Comparison of ENCODE assay signal across 1 cellular context in genomic region chr11:108121274-108122155, GRCh38.
TF ChIP-seq lines count a peak whose summit lies in the region.

ACAT1 (plus strand) TSS chr11:108121567; CDS start chr11:108121607, 40 bp downstream.

TF ChIP-seq in H1, 55 proteins besides CTCF, POLR2A, EP300 and RAD21:
- TF ChIP-seq GABPA (IDR thresholded peaks at IDR 0.05; ENCODE audit: borderline replicate concordance, insufficient read depth, low read length) (peak; percentile 65; the same call in 1 of the 2 replicates), CEBPB (IDR thresholded peaks at IDR 0.05; ENCODE audit: low read depth, low read length) (no peak), RBBP5 (IDR thresholded peaks at IDR 0.05; ENCODE audit: borderline replicate concordance, low read depth, low read length) (peak; percentile 48; the same call in 1 of the 2 replicates), KDM1A (IDR thresholded peaks at IDR 0.05; ENCODE audit: borderline replicate concordance, low read length) (peak; percentile 37; the same call in 1 of the 2 replicates), EGR1 (IDR thresholded peaks at IDR 0.05; ENCODE audit: borderline replicate concordance, low read depth, low read length) (no peak), JUN (IDR thresholded peaks at IDR 0.05; ENCODE audit: low read depth, low read length) (no peak), RNF2 (IDR thresholded peaks at IDR 0.05; ENCODE audit: borderline replicate concordance, low read depth, low read length, missing control alignments, poor library complexity, severe bottlenecking) (no peak), MAX (IDR thresholded peaks at IDR 0.05) (peak; percentile 87), CREB1 (IDR thresholded peaks at IDR 0.05) (no peak; the same call in 1 of the 2 replicates), KDM4A (IDR thresholded peaks at IDR 0.05; ENCODE audit: low read depth, low read length, severe bottlenecking) (peak; percentile 97), FOSL1 (IDR thresholded peaks at IDR 0.05; ENCODE audit: insufficient read depth, low read depth, low read length) (no peak), SP2 (IDR thresholded peaks at IDR 0.05; ENCODE audit: low read length) (no peak), SP4 (IDR thresholded peaks at IDR 0.05; ENCODE audit: low read length) (no peak), TCF12 (IDR thresholded peaks at IDR 0.05; ENCODE audit: low read depth, low read length) (no peak), NANOG (IDR thresholded peaks at IDR 0.05; ENCODE audit: insufficient read depth, low read depth, low read length, poor library complexity, severe bottlenecking) (peak; percentile 24), SIRT6 (IDR thresholded peaks at IDR 0.05; ENCODE audit: low read length) (no peak), BRCA1 (IDR thresholded peaks at IDR 0.05; ENCODE audit: low read depth, low read length) (no peak), RFX5 (IDR thresholded peaks at IDR 0.05; ENCODE audit: borderline replicate concordance, low read depth, low read length) (no peak), CHD2 (IDR thresholded peaks at IDR 0.05; ENCODE audit: low read length) (no peak; the same call in 1 of the 2 replicates), MAFK (IDR thresholded peaks at IDR 0.05; ENCODE audit: low read depth, low read length) (no peak), HDAC6 (IDR thresholded peaks at IDR 0.05; ENCODE audit: low read depth, low read length) (no peak), SIX5 (IDR thresholded peaks at IDR 0.05; ENCODE audit: low read depth, low read length) (no peak), CBX5 (IDR thresholded peaks at IDR 0.05; ENCODE audit: low read depth, low read length) (no peak), POLR2AphosphoS5 (IDR thresholded peaks at IDR 0.05; ENCODE audit: low read depth, low read length) (peak; percentile 86), TAF1 (IDR thresholded peaks at IDR 0.05; ENCODE audit: low read depth, low read length) (peak; percentile 92), ZNF274 (IDR thresholded peaks at IDR 0.05; ENCODE audit: borderline replicate concordance, extremely low read depth, low read length) (no peak), YY1 (IDR thresholded peaks at IDR 0.05; ENCODE audit: low read depth, low read length) (0 out of 2 replicates have a peak, but pooled peaks have one; percentile 29), JUND (IDR thresholded peaks at IDR 0.05; ENCODE audit: low read length) (no peak), TBP (IDR thresholded peaks at IDR 0.05; ENCODE audit: low read depth, low read length) (peak; percentile 85), KDM5A (IDR thresholded peaks at IDR 0.05; ENCODE audit: low read length) (no peak), SP1 (IDR thresholded peaks at IDR 0.05; ENCODE audit: low read depth, low read length) (peak; percentile 73; the same call in 1 of the 2 replicates), USF2 (IDR thresholded peaks at IDR 0.05; ENCODE audit: low read length) (0 out of 2 replicates have a peak, but pooled peaks have one; percentile 30), CBX8 (IDR thresholded peaks at IDR 0.05; ENCODE audit: borderline replicate concordance, low read depth, low read length) (no peak), RXRA (IDR thresholded peaks at IDR 0.05; ENCODE audit: insufficient read depth, low read depth, low read length) (no peak), CHD1 (IDR thresholded peaks at IDR 0.05; ENCODE audit: low read depth, low read length) (no peak), E2F6 (IDR thresholded peaks at IDR 0.05) (peak; percentile 83), ATF3 (IDR thresholded peaks at IDR 0.05; ENCODE audit: insufficient read depth, low read depth, low read length) (no peak), SRF (IDR thresholded peaks at IDR 0.05; ENCODE audit: low read depth, low read length) (no peak), PHF8 (conservative IDR thresholded peaks at IDR 0.05; ENCODE audit: low read depth, low read length) (peak; percentile 84), ASH2L (IDR thresholded peaks at IDR 0.05; ENCODE audit: low read length) (peak; percentile 97), TAF7 (optimal IDR thresholded peaks at IDR 0.05; ENCODE audit: borderline replicate concordance, low read depth, low read length) (peak; percentile 85), BACH1 (IDR thresholded peaks at IDR 0.05; ENCODE audit: low read length) (no peak), SIN3A (conservative IDR thresholded peaks at IDR 0.05 in 1 of 2, IDR thresholded peaks at IDR 0.05 in 1 of 2; ENCODE audit: low read depth in 1 of 2, low read length in 2 of 2) (no peak; a peak in 1 of 4 replicates), SUZ12 (IDR thresholded peaks at IDR 0.05; ENCODE audit: low read length) (no peak), EZH2 (IDR thresholded peaks at IDR 0.05; ENCODE audit: low read depth, low read length, severe bottlenecking) (peak; percentile 42)
